ENCODE assay signal across 15 cellular contexts in the genomic region with DNA sequence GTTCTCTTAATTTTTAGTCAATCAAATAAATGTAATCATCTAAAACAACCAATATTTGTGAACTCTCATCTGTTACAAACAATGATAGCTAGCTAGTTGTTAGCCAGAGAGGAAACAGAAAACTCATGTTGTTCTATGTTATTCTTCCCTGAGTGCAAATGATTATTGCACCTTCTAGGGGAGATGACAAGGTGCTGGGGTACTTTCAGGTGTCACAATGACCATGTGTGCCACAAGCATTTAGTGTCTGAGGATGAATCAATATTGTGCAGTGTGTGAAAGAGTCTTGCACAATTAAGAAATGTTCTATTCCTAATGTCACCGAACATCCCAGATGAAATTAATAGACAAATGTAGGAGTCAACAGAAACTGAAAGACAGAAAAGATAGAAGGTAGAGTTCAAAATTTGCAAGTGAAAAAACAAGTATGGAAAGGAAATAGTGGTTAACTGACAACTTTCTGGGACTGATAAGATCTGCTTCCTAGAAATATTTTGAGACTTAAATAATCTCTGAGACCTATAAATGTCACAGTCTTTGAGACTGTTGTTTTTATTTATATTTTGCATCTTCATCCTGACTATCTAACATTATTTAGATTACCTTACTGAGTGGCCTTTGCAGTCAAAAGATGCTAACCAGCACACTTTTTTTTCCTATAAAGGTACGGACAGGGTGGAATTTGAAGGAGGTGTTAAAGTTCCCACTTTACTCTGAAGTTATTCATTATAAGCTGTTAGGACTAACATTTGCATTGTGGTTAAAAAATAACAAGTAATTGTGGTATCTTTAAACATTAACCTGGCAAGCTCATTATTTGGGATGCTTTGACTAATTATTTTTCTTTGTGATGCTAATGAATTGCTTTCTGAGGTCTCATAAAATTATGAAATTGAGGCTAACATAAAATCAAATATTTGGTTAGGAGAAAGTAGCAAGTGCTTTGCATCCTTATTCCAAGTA. TPM values are rescaled to one million over a fixed set of nuclear protein-coding genes. Genes with fewer than 3 reads are reported as not detected.
DNase-seq lines count a peak whose midpoint lies in the region; ATAC-seq and TF ChIP-seq lines count a peak whose summit lies in the region.
"Had no signal": no experiment of that assay in that cellular context is flagged by ENCODE, and none has a peak within 500 bp of the region (broad histone marks: within the 10 kb centered on the region; RNA-seq: fewer than 3 reads in every experiment).

No MANE protein-coding gene starts in this region.

- intact Hi-C loops in transverse colon (cut with DNase I; ENCODE audit: low total_unique reads) = no loop called here

- H3K79me2 ChIP-seq in MM.1S (ENCODE audit: low read length) = no peaks in the 10 kb centered on the region

- peaks cover 12% of the 10 kb centered on the region; the same call in 1 of the 2 replicates for H3K4me1 ChIP-seq in MM.1S (ENCODE audit: low read length)
- peaks cover 12% of the 10 kb centered on the region for H3K4me1 ChIP-seq in effector memory CD4-positive, alpha-beta T cell (ENCODE audit: control insufficient read depth, insufficient read depth, low read length, poor library complexity, severe bottlenecking)
- H3K4me1 ChIP-seq in transverse colon = no peaks in the 10 kb centered on the region
- H3K4me1 ChIP-seq: esophagus muscularis mucosa had no signal

- H3K4me3 Mint-ChIP-seq in activated naive CD8-positive, alpha-beta T cell = peak overlapping the region; percentile 71
- no peak overlapping the region for H3K4me3 Mint-ChIP-seq in activated naive CD8-positive, alpha-beta T cell treated with anti-CD3 and anti-CD28 coated beads for 36 hours

- H3K4me2 ChIP-seq in MM.1S (ENCODE audit: low read depth, low read length) = peak overlapping the region; percentile 37; the same call in 1 of the 2 replicates

- ATAC-seq in GM19452 (IDR thresholded peaks at IDR 0.05; ENCODE audit: unreplicated experiment) = no peak

- in situ Hi-C loops in transverse colon (cut with MboI; ENCODE audit: low pct_ligation_motif_present in 1 of 4, low pct_unique_long_range_greater_than_20kb in 1 of 4, low sequenced_read_pairs in 3 of 4) = no loop called here

- no peak for TF ChIP-seq POLR2A in transverse colon (IDR thresholded peaks at IDR 0.05)

- H3K27ac ChIP-seq in MM.1S (ENCODE audit: low read length) (no peak overlapping the region), transverse colon (no peak overlapping the region)
- peak overlapping the region; percentile 33 for H3K27ac ChIP-seq in effector memory CD4-positive, alpha-beta T cell (ENCODE audit: insufficient read depth, low read length, poor library complexity, severe bottlenecking)
- H3K27ac ChIP-seq: cardiac muscle cell, esophagus muscularis mucosa, thoracic aorta, WERI-Rb-1 had no signal

- TF ChIP-seq EP300 in transverse colon (IDR thresholded peaks at IDR 0.05; ENCODE audit: low read depth) = no peak

- H3K9me2 ChIP-seq in MM.1S (replicated peaks; ENCODE audit: insufficient read depth, low read length) = no peaks in the 10 kb centered on the region

- 51 to 55% methylated on average over 2 of the region's 2 CpGs for WGBS in transverse colon (ENCODE audit: low coverage in 1 of 2), 2 donors

- peak overlapping the region; percentile 8 for H3K27ac Mint-ChIP-seq in activated naive CD8-positive, alpha-beta T cell
- no peak overlapping the region for H3K27ac Mint-ChIP-seq in activated naive CD8-positive, alpha-beta T cell treated with anti-CD3 and anti-CD28 coated beads for 36 hours

- no peak overlapping the region for H3K4me3 ChIP-seq in MM.1S (ENCODE audit: low read length)
- H3K4me3 ChIP-seq in effector memory CD4-positive, alpha-beta T cell (ENCODE audit: insufficient read depth, low read depth, low read length, poor library complexity, severe bottlenecking) = peak overlapping the region; percentile 26
- no peak overlapping the region for H3K4me3 ChIP-seq in transverse colon
- H3K4me3 ChIP-seq: cardiac muscle cell, esophagus muscularis mucosa, lung, skin epidermis, thoracic aorta had no signal

- H4K20me1 ChIP-seq in MM.1S (ENCODE audit: insufficient read depth, low read length) = no peaks in the 10 kb centered on the region

- peaks cover 24% of the 10 kb centered on the region for H3K4me1 Mint-ChIP-seq in activated naive CD8-positive, alpha-beta T cell (ENCODE audit: low read depth)
- H3K4me1 Mint-ChIP-seq in activated naive CD8-positive, alpha-beta T cell treated with anti-CD3 and anti-CD28 coated beads for 36 hours = peaks cover 24% of the 10 kb centered on the region

- H3K36me3 ChIP-seq in MM.1S (replicated peaks; ENCODE audit: insufficient read depth, low read length) = no peaks in the 10 kb centered on the region
- H3K36me3 ChIP-seq in effector memory CD4-positive, alpha-beta T cell (ENCODE audit: control insufficient read depth, insufficient read depth, low read length) = no peaks in the 10 kb centered on the region
- H3K36me3 ChIP-seq in transverse colon = no peaks in the 10 kb centered on the region
- H3K36me3 ChIP-seq: cardiac muscle cell, esophagus muscularis mucosa, thoracic aorta, WERI-Rb-1 had no signal

- no peak overlapping the region for H3K9ac ChIP-seq in MM.1S (ENCODE audit: low read length)

- H3K27me3 ChIP-seq in MM.1S (replicated peaks; ENCODE audit: insufficient read depth, low read length) (no peaks in the 10 kb centered on the region), transverse colon (no peaks in the 10 kb centered on the region)
- H3K27me3 ChIP-seq in effector memory CD4-positive, alpha-beta T cell (replicated peaks; ENCODE audit: control insufficient read depth, insufficient read depth, low read length, poor library complexity, severe bottlenecking) = no peaks in the 10 kb centered on the region
- H3K27me3 ChIP-seq: cardiac muscle cell, esophagus muscularis mucosa had no signal

- no peaks in the 10 kb centered on the region for H3K27me3 Mint-ChIP-seq in activated naive CD8-positive, alpha-beta T cell
- H3K27me3 Mint-ChIP-seq in activated naive CD8-positive, alpha-beta T cell treated with anti-CD3 and anti-CD28 coated beads for 36 hours = no peaks in the 10 kb centered on the region

- TF ChIP-seq CTCF in MM.1S (IDR thresholded peaks at IDR 0.05; ENCODE audit: low read length) (no peak), transverse colon (IDR thresholded peaks at IDR 0.05) (no peak)

- no peaks in the 10 kb centered on the region for H3K9me3 Mint-ChIP-seq in activated naive CD8-positive, alpha-beta T cell (ENCODE audit: low read depth)
- H3K9me3 Mint-ChIP-seq in activated naive CD8-positive, alpha-beta T cell treated with anti-CD3 and anti-CD28 coated beads for 36 hours = no peaks in the 10 kb centered on the region

- H2AFZ ChIP-seq in MM.1S (ENCODE audit: low read length) = no peak overlapping the region

- no peaks in the 10 kb centered on the region for H3K36me3 Mint-ChIP-seq in activated naive CD8-positive, alpha-beta T cell
- H3K36me3 Mint-ChIP-seq in activated naive CD8-positive, alpha-beta T cell treated with anti-CD3 and anti-CD28 coated beads for 36 hours = peaks cover 1% of the 10 kb centered on the region

- no peaks in the 10 kb centered on the region for H3F3A ChIP-seq in MM.1S (ENCODE audit: insufficient read depth, low read length)

- no peak for DNase-seq in activated naive CD8-positive, alpha-beta T cell treated with anti-CD3 and anti-CD28 coated beads for 36 hours
- DNase-seq in MM.1S = no peak
- DNase-seq in effector memory CD4-positive, alpha-beta T cell = no peak
- no peak for DNase-seq in occipital lobe (lab: John Stamatoyannopoulos, UW)
- no peak for DNase-seq in transverse colon
- DNase-seq: activated CD8-positive, alpha-beta memory T cell treated with anti-CD3 and anti-CD28 coated beads, Interleukin-2, amount 50 U/mL, for 48 hours; stimulated activated CD4-positive, alpha-beta T cell treated with anti-CD3 and anti-CD28 coated beads, Interleukin-4, amount 100 ng/mL, for 24 hours; WERI-Rb-1 had no signal

- H3K9me3 ChIP-seq in MM.1S (replicated peaks; ENCODE audit: insufficient read depth, low read length) (no peaks in the 10 kb centered on the region), transverse colon (no peaks in the 10 kb centered on the region)
- no peaks in the 10 kb centered on the region for H3K9me3 ChIP-seq in effector memory CD4-positive, alpha-beta T cell (ENCODE audit: control insufficient read depth, low read length)
- H3K9me3 ChIP-seq: esophagus muscularis mucosa, thoracic aorta had no signal

RNA-seq across cellular contexts. Expression of gene DPYD, which starts 21.6 kb away (rescaled TPM):
- 1 to 10 TPM; 7.5 to 7.9 TPM for total RNA-seq in activated naive CD8-positive, alpha-beta T cell treated with anti-CD3 and anti-CD28 coated beads for 36 hours
- total RNA-seq in occipital lobe (72.1 TPM), transverse colon (10 to 100 TPM; 11.2 to 34.8 (median 26.0) TPM)
